Comparison of ENCODE assay signal across 26 cellular contexts in the genomic region with DNA sequence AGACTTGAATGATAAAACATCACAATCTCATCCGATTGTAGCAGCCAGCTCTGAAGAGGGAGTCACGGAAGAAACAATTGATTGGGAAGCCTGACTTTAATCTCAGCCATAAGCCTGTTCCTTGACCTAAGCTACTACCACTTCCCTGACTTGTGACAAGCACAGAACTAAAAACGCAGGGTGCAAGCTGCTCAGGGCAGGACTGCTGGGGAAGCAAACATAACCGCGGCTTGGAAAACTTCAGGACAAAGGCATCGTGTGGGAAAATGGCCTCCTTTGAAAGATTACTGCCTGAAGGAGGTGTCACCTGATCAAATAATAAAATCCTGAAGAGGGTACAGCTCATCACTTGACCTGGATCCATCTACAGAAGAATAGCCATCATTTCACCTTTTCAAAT.
"Had no signal": no experiment of that assay in that cellular context is flagged by ENCODE, and none has a peak within 500 bp of the region (broad histone marks: within the 10 kb centered on the region; RNA-seq: fewer than 3 reads in every experiment).

No MANE protein-coding gene starts in this region.

- DNase-seq: naive thymus-derived CD4-positive, alpha-beta T cell; natural killer cell; occipital lobe; ovary; posterior cingulate gyrus; psoas muscle; right cardiac atrium; right lobe of liver; sigmoid colon; small intestine; stimulated activated CD4-positive, alpha-beta T cell treated with anti-CD3 and anti-CD28 coated beads, Interleukin-15, amount 100 ng/mL, for 24 hours; stimulated activated CD4-positive, alpha-beta T cell treated with anti-CD3 and anti-CD28 coated beads, Interleukin-2, amount 100 ng/mL, for 24 hours; stimulated activated CD4-positive, alpha-beta T cell treated with anti-CD3 and anti-CD28 coated beads, Interleukin-2, amount 100 ng/mL, for 48 hours; stimulated activated CD4-positive, alpha-beta T cell treated with anti-CD3 and anti-CD28 coated beads, Interleukin-4, amount 100 ng/mL, for 24 hours; stimulated activated naive B cell treated with anti-CD40 and anti-IgM and Interleukin-4, amounts not matched to agents 10 μg/mL and 1 μg/mL and 100 μg/mL, for 72 hours; stimulated activated naive CD4-positive, alpha-beta T cell treated with Interleukin-2 at 50 U/mL for 16 hours; stomach; thyroid gland; trophoblast cell; upper lobe of left lung; uterus had no signal

- H3K4me3 ChIP-seq: neural progenitor cell, ovary, psoas muscle, right lobe of liver, sigmoid colon, stomach, thoracic aorta, thyroid gland, tibial nerve, upper lobe of left lung, uterus had no signal

- H3K4me1 ChIP-seq: neural progenitor cell, parathyroid adenoma, psoas muscle, right lobe of liver, stomach, thyroid gland, tibial nerve, upper lobe of left lung, uterus had no signal

- H2AFZ ChIP-seq: neural progenitor cell, parathyroid adenoma had no signal

- H3K27ac ChIP-seq: neural progenitor cell, ovary, parathyroid adenoma, psoas muscle, right lobe of liver, sigmoid colon, stomach, thoracic aorta, thyroid gland, tibial nerve, upper lobe of left lung, uterus had no signal

- H3K4me2 ChIP-seq: neural progenitor cell had no signal

- H3K79me2 ChIP-seq: parathyroid adenoma had no signal

- H3K9me3 ChIP-seq: ovary, psoas muscle, right lobe of liver, sigmoid colon, stomach, thoracic aorta, thyroid gland, tibial nerve, upper lobe of left lung, uterus had no signal

- H3K27me3 ChIP-seq: ovary, right lobe of liver, thyroid gland, upper lobe of left lung, uterus had no signal

- H3K9ac ChIP-seq: neural progenitor cell, parathyroid adenoma had no signal

- ATAC-seq: naive thymus-derived CD4-positive, alpha-beta T cell; natural killer cell; psoas muscle; right cardiac atrium; right lobe of liver; stimulated activated effector memory CD8-positive, alpha-beta T cell treated with anti-CD3 and anti-CD28 coated beads, Interleukin-12 subunit alpha, Interleukin-12 subunit beta, amount 100 ng/mL, for 72 hours; stimulated activated naive B cell treated with anti-CD40 and anti-IgM and Interleukin-4, amounts not matched to agents 10 μg/mL and 1 μg/mL and 100 μg/mL, for 72 hours had no signal

- H3K36me3 ChIP-seq: neural progenitor cell, ovary, right lobe of liver, sigmoid colon, stomach, thoracic aorta, thyroid gland, tibial nerve, upper lobe of left lung, uterus had no signal
